Comparison of ENCODE assay signal across 8 cellular contexts in genomic region chr19:14497347-14497921, GRCh38. TPM values are rescaled to one million over a fixed set of nuclear protein-coding genes. Genes with fewer than 3 reads are reported as not detected.
A peak's percentile ranks its signal among the peaks of the same experiment; 100 is the strongest.
DNase-seq lines count a peak whose midpoint lies in the region; ATAC-seq, FAIRE-seq and TF ChIP-seq lines count a peak whose summit lies in the region.

No MANE protein-coding gene starts in this region.

- H3K36me3 ChIP-seq in H7 (replicated peaks; ENCODE audit: control insufficient read depth, insufficient read depth, low read length), result no peaks in the 10 kb centered on the region
- no peaks in the 10 kb centered on the region for H3K36me3 ChIP-seq in sigmoid colon

- 18 to 51% methylated on average over 4 of the region's 4 CpGs for WGBS in sigmoid colon, 2 donors

- H3K27me3 Mint-ChIP-seq in T-cell, result no peaks in the 10 kb centered on the region

- H3K27ac ChIP-seq in sigmoid colon, result peak overlapping the region; percentile 74 to 83 (median 78)

- TF ChIP-seq EP300 in sigmoid colon (IDR thresholded peaks at IDR 0.05), result no peak

- TF ChIP-seq POLR2A in sigmoid colon (IDR thresholded peaks at IDR 0.05), result no peak

- TF ChIP-seq CTCF in sigmoid colon (IDR thresholded peaks at IDR 0.05), result no peak

- ATAC-seq in T-cell (replicated peaks in 1 of 4) (no peak), HG03460 (IDR thresholded peaks at IDR 0.05; ENCODE audit: unreplicated experiment) (no peak)

- no peaks in the 10 kb centered on the region for H3K9me3 Mint-ChIP-seq in T-cell

- H3K4me3 ChIP-seq in H7 (ENCODE audit: insufficient read depth, low read depth, low read length) (no peak overlapping the region), sigmoid colon (no peak overlapping the region)

- intact Hi-C loops in sigmoid colon (cut with DNase I), result no loop called here

- DNase-seq in H7 (peak; percentile 59), T-cell (no peak), hippocampal formation (lab: John Stamatoyannopoulos, UW) (peak; percentile 58 to 65), sigmoid colon (no peak), SIG-M5 treated with dmso at 0.1 percent for 504 hours (lab: John Stamatoyannopoulos, UW; ENCODE audit: unreplicated experiment) (no peak), urothelium cell line (ENCODE audit: low spot score) (no peak)
- DNase-seq in effector CD4-positive, alpha-beta T cell, result no peak

- H3K4me1 Mint-ChIP-seq in T-cell, result peaks cover 21 to 33% (median 23%) of the 10 kb centered on the region in 3 donors

- H3K27me3 ChIP-seq in H7 (ENCODE audit: control insufficient read depth, insufficient read depth, low read length) (no peaks in the 10 kb centered on the region), sigmoid colon (no peaks in the 10 kb centered on the region)

- H3K4me3 Mint-ChIP-seq in T-cell, result peak overlapping the region; percentile 68 to 84 (median 81)

- H3K27ac Mint-ChIP-seq in T-cell, result no peak overlapping the region

- CTCF ChIA-PET in T-cell (lab: Charles Lee), result interaction anchor here (0.6 to 1.7 kb wide), 11 partner anchors 8 to 642 kb away, joined by 3 to 9 read pairs (median 4); partner anchors contain the start of gene ASF1B (in 1 of the 2)

- no peak for FAIRE-seq in urothelium cell line (lab: Jason Lieb, UNC)

- POLR2A ChIA-PET in T-cell (lab: Charles Lee), result interaction anchor here in 1 of 2 donors (0.5 kb wide), 1 partner anchor 35 kb away, joined by 4 read pairs; no protein-coding TSS in a partner anchor

- H3K9me3 ChIP-seq in sigmoid colon, result no peaks in the 10 kb centered on the region

- H3K36me3 Mint-ChIP-seq in T-cell, result peaks cover 6% of the 10 kb centered on the region

- H3K4me1 ChIP-seq in sigmoid colon, result peaks cover 0 to 31% (median 24%) of the 10 kb centered on the region in 4 donors

RNA-seq across cellular contexts. Expression of gene GIPC1, which starts 1.5 kb away (rescaled TPM):
- 97.8 and 116 TPM in 2 replicates for total RNA-seq in H7 (2014; rRNA removed; shearing (Covaris generic))
- total RNA-seq in T-cell (10 to 100 TPM; 27.5 to 44.4 (median 35.4) TPM), sigmoid colon (10 to 100 TPM; 65.1 to 97.7 (median 68.5) TPM)
- polyA plus RNA-seq in sigmoid colon, result 100 to 1,000 TPM; 344 to 378 (median 351) TPM

RNA-seq across cellular contexts. Expression of gene DNAJB1, which starts 20.8 kb away (rescaled TPM):
- 44.6 and 46.9 TPM in 2 replicates for total RNA-seq in H7 (2014; rRNA removed; shearing (Covaris generic))
- 100 to 1,000 TPM; 158 to 575 (median 165) TPM for total RNA-seq in T-cell
- 10 to 100 TPM; 44.6 to 69.3 (median 51.9) TPM for total RNA-seq in sigmoid colon
- 100 to 1,000 TPM in 1 of 3 donors, 10 to 100 TPM in 2; 70.9 to 118 (median 77.6) TPM for polyA plus RNA-seq in sigmoid colon

RNA-seq across cellular contexts. Expression of gene PTGER1, which starts 22.3 kb away (rescaled TPM):
- 0.22 and 0.35 TPM in 2 replicates for total RNA-seq in H7 (2014; rRNA removed; shearing (Covaris generic))
- total RNA-seq in T-cell, result under 1 TPM in 2 of 5 donors, not detected in 3; 0.23 to 0.25 TPM
- total RNA-seq in sigmoid colon, result under 1 TPM in 2 of 4 donors, not detected in 2; 0.54 to 0.71 TPM
- under 1 TPM in 1 of 3 donors, not detected in 2; 0.67 TPM for polyA plus RNA-seq in sigmoid colon

RNA-seq across cellular contexts. Expression of gene TECR, which starts 32.0 kb away (rescaled TPM):
- 88.2 and 99.4 TPM in 2 replicates for total RNA-seq in H7 (2014; rRNA removed; shearing (Covaris generic))
- total RNA-seq in T-cell (100 to 1,000 TPM; 137 to 207 (median 171) TPM), sigmoid colon (10 to 100 TPM; 20.6 to 34.2 (median 30.0) TPM)
- polyA plus RNA-seq in sigmoid colon, result 100 to 1,000 TPM in 1 of 3 donors, 10 to 100 TPM in 2; 32.4 to 139 (median 37.2) TPM

Comparison
In these comparisons a context has a peak if more than half of its experiments do, and no peak if none do; other contexts are left out.
1. DNase-seq: peak in H7 (single experiment) and hippocampal formation (2 of 2); none in T-cell (0 of 34), sigmoid colon (single experiment), SIG-M5 treated with dmso at 0.1 percent for 504 hours (single experiment), urothelium cell line (single experiment) and effector CD4-positive, alpha-beta T cell (single experiment).